ENCODE assay signal across 27 cellular contexts in genomic region chr10:107855933-107856332, GRCh38.
"Had no signal": no experiment of that assay in that cellular context is flagged by ENCODE, and none has a peak within 500 bp of the region (broad histone marks: within the 10 kb centered on the region; RNA-seq: fewer than 3 reads in every experiment).

No MANE protein-coding gene starts in this region.

- H3K79me2 ChIP-seq: hepatocyte had no signal

- H3K9me3 ChIP-seq: esophagus muscularis mucosa, ovary, thoracic aorta, tibial nerve, upper lobe of left lung, uterus had no signal

- H3K4me2 ChIP-seq: hepatocyte had no signal

- H3K4me1 ChIP-seq: esophagus muscularis mucosa, foreskin keratinocyte, gastroesophageal sphincter, heart left ventricle, psoas muscle, sigmoid colon, spleen, tibial nerve, upper lobe of left lung, uterus had no signal

- H2AFZ ChIP-seq: hepatocyte had no signal

- FAIRE-seq: colon, kidney had no signal

- H3K27ac ChIP-seq: dorsolateral prefrontal cortex, esophagus muscularis mucosa, foreskin keratinocyte, gastroesophageal sphincter, heart left ventricle, hepatocyte, ovary, psoas muscle, sigmoid colon, spleen, thoracic aorta, tibial nerve, upper lobe of left lung, uterus had no signal

- ATAC-seq: foreskin keratinocyte; gastroesophageal sphincter; heart left ventricle; left lobe of liver; naive thymus-derived CD8-positive, alpha-beta T cell; psoas muscle; right cardiac atrium; stimulated activated naive B cell treated with anti-CD40 and anti-IgM and Interleukin-4, amounts not matched to agents 10 μg/mL and 1 μg/mL and 100 μg/mL, for 72 hours had no signal

- H3K4me3 ChIP-seq: dorsolateral prefrontal cortex, esophagus muscularis mucosa, gastroesophageal sphincter, heart left ventricle, hepatocyte, ovary, psoas muscle, sigmoid colon, spleen, thoracic aorta, tibial nerve, upper lobe of left lung, uterus had no signal

- DNase-seq: dorsolateral prefrontal cortex; effector CD8-positive, alpha-beta T cell; endodermal cell; heart left ventricle; kidney; mesendoderm; midbrain; naive thymus-derived CD8-positive, alpha-beta T cell; nephron progenitor cell; occipital lobe; ovary; posterior cingulate gyrus; psoas muscle; right cardiac atrium; sigmoid colon; spleen; stimulated activated naive B cell treated with anti-CD40 and anti-IgM and Interleukin-4, amounts not matched to agents 10 μg/mL and 1 μg/mL and 100 μg/mL, for 72 hours; upper lobe of left lung; uterus had no signal

- H3K27me3 ChIP-seq: esophagus muscularis mucosa, foreskin keratinocyte, gastroesophageal sphincter, heart left ventricle, hepatocyte, ovary, sigmoid colon, spleen, tibial nerve, upper lobe of left lung, uterus had no signal

- H3K36me3 ChIP-seq: esophagus muscularis mucosa, gastroesophageal sphincter, heart left ventricle, ovary, sigmoid colon, spleen, thoracic aorta, tibial nerve, upper lobe of left lung, uterus had no signal
